ENCODE assay signal across 8 cellular contexts in genomic region chr16:2686912-2687507, GRCh38. TPM values are rescaled to one million over a fixed set of nuclear protein-coding genes. Genes with fewer than 3 reads are reported as not detected.
DNase-seq lines count a peak whose midpoint lies in the region; ATAC-seq and TF ChIP-seq lines count a peak whose summit lies in the region.

No MANE protein-coding gene starts in this region.

- H3K4me3 ChIP-seq in upper lobe of left lung (peak overlapping the region in 1 of 4 donors; percentile 20), uterus (no peak overlapping the region)

- H3K9me3 ChIP-seq in upper lobe of left lung (no peaks in the 10 kb centered on the region), uterus (no peaks in the 10 kb centered on the region)

- H3K4me1 ChIP-seq in upper lobe of left lung = peaks cover 16 to 44% (median 20%) of the 10 kb centered on the region in 4 donors
- H3K4me1 ChIP-seq in uterus = no peaks in the 10 kb centered on the region

- ATAC-seq in GM19395 (IDR thresholded peaks at IDR 0.05; ENCODE audit: unreplicated experiment) = peak; percentile 47
- no peak for ATAC-seq in effector memory CD8-positive, alpha-beta T cell (replicated peaks)
- ATAC-seq in upper lobe of left lung (ENCODE audit: low FRiP score in 2 of 2) = peak in 1 of 2 donors; percentile 43

- H3K27ac ChIP-seq in upper lobe of left lung = peak overlapping the region in 3 of 4 donors; percentile 14 to 57 (median 25)
- H3K27ac ChIP-seq in uterus = no peak overlapping the region

- WGBS in upper lobe of left lung, 2 donors = 53 to 63% methylated on average over 17 to 20 of the region's 20 CpGs

- DNase-seq in CD1c-positive myeloid dendritic cell (ENCODE audit: extremely low spot score) (peak; percentile 88), NAMALWA (ENCODE audit: low spot score) (peak; percentile 77), upper lobe of left lung (peak; percentile 30 to 71), OCI-M2 (lab: John Stamatoyannopoulos, UW; ENCODE audit: unreplicated experiment) (no peak), uterus (no peak)
- no peak for DNase-seq in effector memory CD8-positive, alpha-beta T cell
- no peak for DNase-seq in central memory CD4-positive, alpha-beta T cell

- H3K4me3 Mint-ChIP-seq in effector memory CD8-positive, alpha-beta T cell = peak overlapping the region; percentile 76

- no peaks in the 10 kb centered on the region for H3K9me3 Mint-ChIP-seq in effector memory CD8-positive, alpha-beta T cell

- H3K27ac Mint-ChIP-seq in effector memory CD8-positive, alpha-beta T cell = peak overlapping the region; percentile 78 to 90

- H3K36me3 Mint-ChIP-seq in effector memory CD8-positive, alpha-beta T cell (ENCODE audit: insufficient read depth) = peaks cover 9% of the 10 kb centered on the region

- no peak for TF ChIP-seq EP300 in upper lobe of left lung (IDR thresholded peaks at IDR 0.05)

- H3K27me3 ChIP-seq in upper lobe of left lung (no peaks in the 10 kb centered on the region), uterus (no peaks in the 10 kb centered on the region)

- no peak for TF ChIP-seq POLR2A in upper lobe of left lung (IDR thresholded peaks at IDR 0.05)
- TF ChIP-seq POLR2A in uterus (IDR thresholded peaks at IDR 0.05) = no peak

- intact Hi-C loops in uterus (cut with DNase I; ENCODE audit: low total_unique reads) = no loop called here

- H3K4me1 Mint-ChIP-seq in effector memory CD8-positive, alpha-beta T cell (ENCODE audit: low read depth in 2 of 2) = peaks cover 22 to 23% of the 10 kb centered on the region in 2 donors

- H3K36me3 ChIP-seq in upper lobe of left lung (peaks cover 0 to 14% (median 6%) of the 10 kb centered on the region in 4 donors), uterus (no peaks in the 10 kb centered on the region)

- no peak for TF ChIP-seq CTCF in upper lobe of left lung (IDR thresholded peaks at IDR 0.05)
- no peak for TF ChIP-seq CTCF in uterus (IDR thresholded peaks at IDR 0.05)

- no peaks in the 10 kb centered on the region for H3K27me3 Mint-ChIP-seq in effector memory CD8-positive, alpha-beta T cell

RNA-seq across cellular contexts. Expression of gene KCTD5, which starts 4.7 kb away (rescaled TPM):
- total RNA-seq in upper lobe of left lung (10 to 100 TPM; 25.7 to 45.5 (median 33.0) TPM), uterus (10 to 100 TPM in 2 of 4 donors, 1 to 10 TPM in 2; 4.6 to 21.6 (median 12.7) TPM)

RNA-seq across cellular contexts. Expression of gene PRSS27, which starts 33.0 kb away (rescaled TPM):
- total RNA-seq in upper lobe of left lung = 1 to 10 TPM in 5 of 6 donors, under 1 TPM in 1; 0.91 to 8.1 (median 1.8) TPM
- total RNA-seq in uterus = 1 to 10 TPM in 1 of 4 donors, under 1 TPM in 1, not detected in 2; 0.83 to 1.3 TPM

Comparison
In these comparisons a context has a peak if more than half of its experiments do, and no peak if none do; other contexts are left out.
1. DNase-seq: peak in CD1c-positive myeloid dendritic cell (single experiment), NAMALWA (single experiment) and upper lobe of left lung (2 of 2); none in effector memory CD8-positive, alpha-beta T cell (0 of 3), central memory CD4-positive, alpha-beta T cell (single experiment), OCI-M2 (single experiment) and uterus (0 of 2).
2. H3K27ac ChIP-seq: peak in upper lobe of left lung (3 of 4); none in uterus (0 of 2).